2 cellular contexts compared by ENCODE assay signal in genomic region chr1:207682872-207683434, GRCh38. TPM values are rescaled to one million over a fixed set of nuclear protein-coding genes. Genes with fewer than 3 reads are reported as not detected.
"Had no signal": no experiment of that assay in that cellular context is flagged by ENCODE, and none has a peak within 500 bp of the region (broad histone marks: within the 10 kb centered on the region; RNA-seq: fewer than 3 reads in every experiment).

No MANE protein-coding gene starts in this region.

RNA-seq across cellular contexts. Expression of gene CR1L, which starts 38.0 kb away (rescaled TPM):
- total RNA-seq: G401, GM12878 had no signal
